17 cellular contexts compared by ENCODE assay signal in the genomic region with DNA sequence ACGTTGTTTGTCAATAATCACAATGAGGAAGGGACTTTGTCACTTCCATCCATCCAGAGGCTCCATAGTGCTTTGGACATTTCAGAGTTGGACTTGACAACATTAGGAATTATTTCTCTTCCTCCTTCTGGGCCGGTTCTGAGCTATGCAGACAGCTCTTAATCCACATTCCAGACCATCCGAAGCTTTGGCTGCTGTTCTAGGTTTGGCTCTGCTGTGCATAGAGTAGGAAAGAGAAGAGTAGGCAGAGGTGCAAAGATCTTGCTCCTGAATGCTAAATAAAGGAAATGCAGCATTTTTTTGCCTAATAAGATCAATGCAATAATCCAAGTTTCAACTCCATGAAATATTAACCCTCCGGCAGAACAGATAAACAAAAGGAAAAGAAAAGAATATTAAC.
"Had no signal": no experiment of that assay in that cellular context is flagged by ENCODE, and none has a peak within 500 bp of the region (broad histone marks: within the 10 kb centered on the region; RNA-seq: fewer than 3 reads in every experiment).

No MANE protein-coding gene starts in this region.

- H3K36me3 ChIP-seq: stomach, thyroid gland had no signal

- H3K27me3 ChIP-seq: foreskin keratinocyte, stomach, thyroid gland had no signal

- H3K27ac ChIP-seq: dorsolateral prefrontal cortex, foreskin keratinocyte, stomach, thyroid gland had no signal

- DNase-seq: activated CD4-positive, alpha-beta T cell treated with anti-CD3 and anti-CD28 coated beads, Interleukin-2, amount 50 U/mL, for 48 hours; activated gamma-delta T cell treated with Interleukin-2 at 50 U/mL for 16 hours; activated naive CD8-positive, alpha-beta T cell treated with anti-CD3 and anti-CD28 coated beads for 36 hours; activated T-cell treated with anti-CD3 and anti-CD28 coated beads, Interleukin-2, amount 50 U/mL, for 72 hours; anterior cingulate cortex; dorsolateral prefrontal cortex; foreskin keratinocyte; head of caudate nucleus; islet precursor cell; left ventricle myocardium superior; stimulated activated CD4-positive, alpha-beta T cell treated with anti-CD3 and anti-CD28 coated beads, Interleukin-15, amount 100 ng/mL, for 24 hours; stimulated activated CD4-positive, alpha-beta T cell treated with anti-CD3 and anti-CD28 coated beads, Interleukin-4, amount 100 ng/mL, for 24 hours; stomach; T-helper 2 cell; thyroid gland had no signal

- ATAC-seq: activated CD4-positive, CD25-positive, alpha-beta regulatory T cell treated with anti-CD3 and anti-CD28 coated beads, Interleukin-2, amount 50 U/mL, for 24 hours; activated T-cell treated with anti-CD3 and anti-CD28 coated beads, Interleukin-2, amount 50 U/mL, for 72 hours; esophagus mucosa; foreskin keratinocyte; left ventricle myocardium superior had no signal

- H3K9me3 ChIP-seq: stomach, thyroid gland had no signal

- H3K4me3 ChIP-seq: dorsolateral prefrontal cortex, stomach, thyroid gland had no signal
